ENCODE assay signal across 32 cellular contexts in the genomic region with DNA sequence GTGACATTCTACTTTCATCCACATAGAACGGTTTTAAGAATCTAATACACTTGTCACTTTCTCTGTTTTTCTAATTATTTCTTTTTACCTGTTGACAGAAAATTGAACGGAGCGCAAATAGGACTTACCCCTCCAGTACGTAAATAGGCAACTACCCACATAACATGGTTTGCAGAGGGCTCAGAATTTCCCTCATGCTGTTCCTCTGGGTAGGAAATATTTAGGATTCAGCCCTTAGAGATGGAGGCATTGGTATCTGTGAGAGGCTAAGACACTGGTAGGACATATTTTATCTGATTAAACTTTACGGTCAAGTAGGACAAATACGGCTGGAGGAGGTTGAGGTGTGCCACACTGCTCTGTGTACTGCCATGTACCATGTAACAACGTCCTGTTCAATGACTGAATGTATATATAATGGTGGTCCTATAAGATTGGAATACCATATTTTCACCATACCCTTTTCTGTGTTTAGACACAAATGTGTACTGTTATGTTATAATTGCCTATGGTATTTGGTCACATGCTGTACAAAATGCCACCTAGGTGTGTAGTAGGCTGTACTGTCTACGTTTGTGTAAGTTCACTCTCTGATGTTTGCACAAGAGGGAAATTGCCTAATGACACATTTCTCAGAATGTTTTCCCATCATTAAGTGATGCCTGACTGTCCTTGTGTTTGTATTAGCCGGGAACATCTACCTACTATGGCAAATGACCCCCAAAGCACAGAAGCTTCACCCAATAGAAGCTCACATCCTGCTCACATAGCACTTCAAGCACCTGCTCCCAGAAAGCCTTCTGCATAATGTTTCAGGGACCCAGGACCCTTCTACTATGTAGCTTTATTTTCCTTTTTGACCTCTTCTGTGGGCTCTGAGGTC.
"Had no signal": no experiment of that assay in that cellular context is flagged by ENCODE, and none has a peak within 500 bp of the region (broad histone marks: within the 10 kb centered on the region; RNA-seq: fewer than 3 reads in every experiment).

No MANE protein-coding gene starts in this region.

- DNase-seq: activated CD4-positive, alpha-beta memory T cell treated with anti-CD3 and anti-CD28 coated beads, Interleukin-2, amount 10 ng/mL, durations not matched to agents 7 days and 5 days; activated CD4-positive, alpha-beta T cell treated with anti-CD3 and anti-CD28 coated beads for 1 hour; activated CD4-positive, alpha-beta T cell treated with anti-CD3 and anti-CD28 coated beads for 48 hours; activated CD4-positive, CD25-positive, alpha-beta regulatory T cell; activated CD8-positive, alpha-beta memory T cell treated with anti-CD3 and anti-CD28 coated beads for 24 hours; activated CD8-positive, alpha-beta memory T cell treated with anti-CD3 and anti-CD28 coated beads, Interleukin-2, amount 10 ng/mL, durations not matched to agents 7 days and 5 days; activated CD8-positive, alpha-beta memory T cell treated with anti-CD3 and anti-CD28 coated beads, Interleukin-2, amount 50 U/mL, for 48 hours; activated effector memory CD4-positive, alpha-beta T cell treated with Interleukin-2 at 50 U/mL for 16 hours; activated naive CD4-positive, alpha-beta T cell treated with anti-CD3 and anti-CD28 coated beads, Interleukin-2, amount 10 ng/mL, durations not matched to agents 7 days and 5 days; activated naive CD8-positive, alpha-beta T cell treated with anti-CD3 and anti-CD28 coated beads, Interleukin-2, amount 50 U/mL, for 24 hours; activated T-cell treated with anti-CD3 and anti-CD28 coated beads, Interleukin-2, amount 50 U/mL, for 48 hours; anterior cingulate cortex; brain microvascular endothelial cell; NCI-H1048; NCI-H1105 treated with DMSO at 0.1 percent for 48 hours; NCI-H146; NCI-H187; NCI-H2029 treated with DMSO at 0.1 percent for 48 hours; NCI-H2107; NCI-H2171; NCI-H524; NCI-H774; Peyer's patch; RPMI8226; SHP77 treated with DMSO at 0.1 percent for 48 hours; T-helper 1 cell; T-helper 2 cell; T-helper 9 cell had no signal

- H3K9me3 ChIP-seq: Peyer's patch, SJSA1 had no signal

- H3K27ac ChIP-seq: brain microvascular endothelial cell, cardiac muscle cell, Peyer's patch, SJSA1, VCaP had no signal

- H3K36me3 ChIP-seq: brain microvascular endothelial cell, cardiac muscle cell, Peyer's patch, SJSA1 had no signal

- H3K4me1 ChIP-seq: Peyer's patch, SJSA1 had no signal

- FAIRE-seq: K562 had no signal

- H3K27me3 ChIP-seq: brain microvascular endothelial cell, cardiac muscle cell, Peyer's patch, SJSA1 had no signal

- H3K4me3 ChIP-seq: cardiac muscle cell, K562, Peyer's patch, SJSA1 had no signal
